17 cellular contexts compared by ENCODE assay signal in genomic region chr10:117511601-117512390, GRCh38. TPM values are rescaled to one million over a fixed set of nuclear protein-coding genes. Genes with fewer than 3 reads are reported as not detected.
DNase-seq lines count a peak whose midpoint lies in the region; ATAC-seq and TF ChIP-seq lines count a peak whose summit lies in the region.
"Had no signal": no experiment of that assay in that cellular context is flagged by ENCODE, and none has a peak within 500 bp of the region (broad histone marks: within the 10 kb centered on the region; RNA-seq: fewer than 3 reads in every experiment).

No MANE protein-coding gene starts in this region.

- CTCF ChIA-PET in HEK293 (lab: Yijun Ruan, JAX), result interaction anchor here (0.7 to 0.9 kb wide), 2 partner anchors 15 to 1121 kb away, joined by 3 to 4 read pairs; no protein-coding TSS in a partner anchor

- H3K4me1 Mint-ChIP-seq in CD14-positive monocyte, result no peaks in the 10 kb centered on the region
- H3K4me1 Mint-ChIP-seq: IgD-negative memory B cell had no signal

- H3K36me3 ChIP-seq in HEK293 (ENCODE audit: control insufficient read depth in 2 of 2, insufficient read depth in 1 of 2, low read length in 2 of 2) (no peaks in the 10 kb centered on the region), sigmoid colon (no peaks in the 10 kb centered on the region)
- H3K36me3 ChIP-seq: BE2C, HAP-1 had no signal

- TF ChIP-seq CTCF in HEK293 (tag by site-specific recombination; IDR thresholded peaks at IDR 0.05) (no peak), coronary artery (IDR thresholded peaks at IDR 0.05) (no peak), sigmoid colon (IDR thresholded peaks at IDR 0.05) (no peak), CD14-positive monocyte (IDR thresholded peaks at IDR 0.05) (no peak)

- ATAC-seq in HG03139 (IDR thresholded peaks at IDR 0.05; ENCODE audit: unreplicated experiment), result no peak
- ATAC-seq: HepG2 had no signal

- peaks cover 14 to 29% (median 26%) of the 10 kb centered on the region in 3 donors for H3K27me3 Mint-ChIP-seq in CD14-positive monocyte (ENCODE audit: low read depth in 3 of 3)
- H3K27me3 Mint-ChIP-seq: IgD-negative memory B cell had no signal

- H3K27ac Mint-ChIP-seq in CD14-positive monocyte, result peak overlapping the region in 1 of 7 donors; percentile 60
- H3K27ac Mint-ChIP-seq: CD4-positive, alpha-beta T cell; IgD-negative memory B cell had no signal

- no peaks in the 10 kb centered on the region for H3K9me3 ChIP-seq in HEK293 (ENCODE audit: control insufficient read depth, insufficient read depth, low read depth, low read length)
- no peaks in the 10 kb centered on the region for H3K9me3 ChIP-seq in sigmoid colon
- H3K9me3 ChIP-seq: BE2C, Caco-2, HAP-1 had no signal

- no peak overlapping the region for H3K4me3 Mint-ChIP-seq in CD14-positive monocyte
- H3K4me3 Mint-ChIP-seq: CD4-positive, alpha-beta T cell; IgD-negative memory B cell had no signal

- no peaks in the 10 kb centered on the region for H3K4me1 ChIP-seq in HEK293 (ENCODE audit: control insufficient read depth, insufficient read depth, low read length)
- H3K4me1 ChIP-seq in sigmoid colon, result no peaks in the 10 kb centered on the region
- H3K4me1 ChIP-seq: BE2C, HAP-1 had no signal

- H3K9me3 Mint-ChIP-seq in CD14-positive monocyte, result no peaks in the 10 kb centered on the region
- H3K9me3 Mint-ChIP-seq: CD4-positive, alpha-beta T cell had no signal

- intact Hi-C loops in sigmoid colon (cut with DNase I) (no loop called here), CD14-positive monocyte (cut with micrococcal nuclease) (no loop called here)

- peaks cover 0 to 12% (median 0%) of the 10 kb centered on the region in 3 donors for H3K27me3 ChIP-seq in sigmoid colon
- H3K27me3 ChIP-seq: BE2C had no signal

- in situ Hi-C loops in KBM-7 (cut with MboI; ENCODE audit: low pct_unique_long_range_greater_than_20kb, low sequenced_read_pairs), result no loop called here

- TF ChIP-seq POLR2A in sigmoid colon (IDR thresholded peaks at IDR 0.05), result no peak

- H3K27ac ChIP-seq in HEK293 (ENCODE audit: extremely low read depth, low read depth, low read length), result no peak overlapping the region
- no peak overlapping the region for H3K27ac ChIP-seq in coronary artery
- no peak overlapping the region for H3K27ac ChIP-seq in sigmoid colon

- POLR2A ChIA-PET in HEK293 (lab: Yijun Ruan, JAX), result interaction anchor here (0.6 kb wide), 1 partner anchor 747 kb away, joined by 4 read pairs; no protein-coding TSS in a partner anchor

- WGBS in sigmoid colon, 2 donors, result 62 to 68% methylated on average over 17 of the region's 17 CpGs

- DNase-seq in coronary artery (ENCODE audit: low spot score), result peak; percentile 47
- peak; percentile 22 for DNase-seq in left kidney (ENCODE audit: low read depth, low spot score)
- DNase-seq in sigmoid colon, result peak; percentile 46
- no peak for DNase-seq in CD14-positive monocyte (ENCODE audit: low spot score)
- DNase-seq in amniotic stem cell (lab: John Stamatoyannopoulos, UW), result no peak
- no peak for DNase-seq in KBM-7
- DNase-seq: ACHN; BE2C; C1 segment of cervical spinal cord; Caco-2; CD4-positive, alpha-beta T cell had no signal

- H3K4me3 ChIP-seq in HEK293 (ENCODE audit: low read depth, low read length) (no peak overlapping the region), coronary artery (no peak overlapping the region), sigmoid colon (no peak overlapping the region)
- H3K4me3 ChIP-seq: HAP-1 had no signal

- no peak for TF ChIP-seq EP300 in sigmoid colon (IDR thresholded peaks at IDR 0.05)

- H3K36me3 Mint-ChIP-seq in CD14-positive monocyte, result no peaks in the 10 kb centered on the region
- H3K36me3 Mint-ChIP-seq: IgD-negative memory B cell had no signal

TF ChIP-seq in HEK293, 187 proteins besides CTCF, POLR2A, EP300 and RAD21:
- TF ChIP-seq KLF1 (tag by site-specific recombination; IDR thresholded peaks at IDR 0.05) (0 out of 2 replicates have a peak, but pooled peaks have one; percentile 21), IKZF3 (tag by site-specific recombination; IDR thresholded peaks at IDR 0.05) (no peak), ZIC2 (tag by site-specific recombination; IDR thresholded peaks at IDR 0.05) (peak; percentile 92)

RNA-seq across cellular contexts. Expression of gene EMX2, which starts 30.8 kb away (rescaled TPM):
- total RNA-seq in sigmoid colon, result under 1 TPM in 1 of 4 donors, not detected in 3; 0.36 TPM
- not detected for polyA plus RNA-seq in sigmoid colon
- not detected for polyA plus RNA-seq in CD14-positive monocyte
- total RNA-seq: CD4-positive, alpha-beta T cell; H1; HepG2 had no signal
- polyA plus RNA-seq: H1, HepG2, IgD-negative memory B cell had no signal

Comparison
In these comparisons a context has a peak if more than half of its experiments do, and no peak if none do; other contexts are left out.
1. DNase-seq: peak in coronary artery (single experiment), left kidney (single experiment) and sigmoid colon (single experiment); none in CD14-positive monocyte (single experiment), amniotic stem cell (single experiment) and KBM-7 (single experiment).